ENCODE assay signal across 1 cellular context in genomic region chr4:182593413-182593812, GRCh38.
TF ChIP-seq lines count a peak whose summit lies in the region.

No MANE protein-coding gene starts in this region.

TF ChIP-seq in IMR-90, 13 proteins besides CTCF, POLR2A, EP300 and RAD21 (continued from another document):
- TF ChIP-seq, protein P1, sequence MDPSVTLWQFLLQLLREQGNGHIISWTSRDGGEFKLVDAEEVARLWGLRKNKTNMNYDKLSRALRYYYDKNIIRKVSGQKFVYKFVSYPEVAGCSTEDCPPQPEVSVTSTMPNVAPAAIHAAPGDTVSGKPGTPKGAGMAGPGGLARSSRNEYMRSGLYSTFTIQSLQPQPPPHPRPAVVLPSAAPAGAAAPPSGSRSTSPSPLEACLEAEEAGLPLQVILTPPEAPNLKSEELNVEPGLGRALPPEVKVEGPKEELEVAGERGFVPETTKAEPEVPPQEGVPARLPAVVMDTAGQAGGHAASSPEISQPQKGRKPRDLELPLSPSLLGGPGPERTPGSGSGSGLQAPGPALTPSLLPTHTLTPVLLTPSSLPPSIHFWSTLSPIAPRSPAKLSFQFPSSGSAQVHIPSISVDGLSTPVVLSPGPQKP (IDR thresholded peaks at IDR 0.05; ENCODE audit: borderline replicate concordance, low read depth, low read length): no peak
- TF ChIP-seq RCOR1 (IDR thresholded peaks at IDR 0.05; ENCODE audit: insufficient replicate concordance, low read length): no peak
- no peak for TF ChIP-seq FOS (IDR thresholded peaks at IDR 0.05; ENCODE audit: low read depth, low read length)
- no peak for TF ChIP-seq MAZ (IDR thresholded peaks at IDR 0.05; ENCODE audit: borderline replicate concordance, low read depth, low read length)
- TF ChIP-seq, protein P2, sequence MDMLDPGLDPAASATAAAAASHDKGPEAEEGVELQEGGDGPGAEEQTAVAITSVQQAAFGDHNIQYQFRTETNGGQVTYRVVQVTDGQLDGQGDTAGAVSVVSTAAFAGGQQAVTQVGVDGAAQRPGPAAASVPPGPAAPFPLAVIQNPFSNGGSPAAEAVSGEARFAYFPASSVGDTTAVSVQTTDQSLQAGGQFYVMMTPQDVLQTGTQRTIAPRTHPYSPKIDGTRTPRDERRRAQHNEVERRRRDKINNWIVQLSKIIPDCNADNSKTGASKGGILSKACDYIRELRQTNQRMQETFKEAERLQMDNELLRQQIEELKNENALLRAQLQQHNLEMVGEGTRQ (IDR thresholded peaks at IDR 0.05; ENCODE audit: low read depth, low read length): no peak
- TF ChIP-seq SMC3 (IDR thresholded peaks at IDR 0.05; ENCODE audit: low read depth, low read length): no peak
- TF ChIP-seq CHD1 (IDR thresholded peaks at IDR 0.05; ENCODE audit: low read depth, low read length): no peak
- TF ChIP-seq CEBPB (IDR thresholded peaks at IDR 0.05; ENCODE audit: low read depth, low read length): no peak
- no peak for TF ChIP-seq NFE2L2 (IDR thresholded peaks at IDR 0.05; ENCODE audit: low read depth, low read length)
- no peak for TF ChIP-seq MXI1 (IDR thresholded peaks at IDR 0.05; ENCODE audit: borderline replicate concordance, low read depth, low read length)
- TF ChIP-seq BHLHE40 (IDR thresholded peaks at IDR 0.05; ENCODE audit: low read depth, low read length): no peak
- no peak for TF ChIP-seq RFX5 (IDR thresholded peaks at IDR 0.05; ENCODE audit: low read depth, low read length)
TF ChIP-seq in IMR-90: peak in this region for 0.
